ENCODE assay signal across 1 cellular context in the genomic region with DNA sequence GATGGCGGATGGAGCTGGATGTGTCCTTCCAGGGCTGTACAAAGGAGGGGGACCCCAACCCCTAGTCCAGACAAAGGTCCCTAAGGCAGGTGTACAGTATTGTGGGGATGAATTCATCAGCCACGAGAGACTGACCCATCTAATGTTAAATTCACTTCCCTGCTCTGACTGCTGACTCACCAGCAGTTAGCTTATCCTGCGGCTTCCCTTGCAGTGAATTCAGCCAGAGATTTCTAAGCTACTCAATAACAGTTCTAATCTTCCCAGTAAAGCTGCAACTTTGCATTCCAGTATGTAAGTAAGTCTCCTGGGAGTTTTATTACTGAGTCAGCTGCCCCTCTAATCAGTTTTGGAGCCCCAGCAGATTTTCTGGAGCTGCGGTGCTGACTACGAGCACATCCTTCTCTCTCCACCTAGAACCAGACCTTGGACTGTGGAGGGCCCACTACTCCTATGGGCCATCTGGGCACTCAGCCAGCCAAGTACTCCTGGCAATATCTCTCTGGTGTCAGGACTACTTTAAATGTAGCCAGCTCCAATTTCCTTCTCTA.
A peak's percentile ranks its signal among the peaks of the same experiment; 100 is the strongest.
TF ChIP-seq lines count a peak whose summit lies in the region.

No MANE protein-coding gene starts in this region.

TF ChIP-seq in HEK293, 187 proteins besides CTCF, POLR2A, EP300 and RAD21 (continued from another document and continues in another):
- TF ChIP-seq INSM2 (tag by site-specific recombination; IDR thresholded peaks at IDR 0.05) (peak; percentile 88), MEIS1 (CRISPR knock-in tag; IDR thresholded peaks at IDR 0.05; ENCODE audit: borderline replicate concordance) (no peak), ZNF830 (tag by site-specific recombination; IDR thresholded peaks at IDR 0.05; ENCODE audit: low read depth) (no peak), ZNF26 (tag by site-specific recombination; IDR thresholded peaks at IDR 0.05) (no peak), ZNF133 (tag by site-specific recombination; IDR thresholded peaks at IDR 0.05) (no peak), ZNF202 (tag by site-specific recombination; IDR thresholded peaks at IDR 0.05; ENCODE audit: borderline replicate concordance) (no peak), ZNF791 (tag by site-specific recombination; IDR thresholded peaks at IDR 0.05) (no peak), RBAK (tag by site-specific recombination; IDR thresholded peaks at IDR 0.05) (no peak), ZNF423 (tag by site-specific recombination; IDR thresholded peaks at IDR 0.05) (no peak), ZNF670 (tag by site-specific recombination; IDR thresholded peaks at IDR 0.05; ENCODE audit: low read depth) (no peak), ZNF510 (tag by site-specific recombination; IDR thresholded peaks at IDR 0.05; ENCODE audit: insufficient replicate concordance) (no peak), ZNF777 (tag by site-specific recombination; IDR thresholded peaks at IDR 0.05; ENCODE audit: borderline replicate concordance) (no peak), KLF17 (tag by site-specific recombination; IDR thresholded peaks at IDR 0.05) (0 out of 2 replicates have a peak, but pooled peaks have one; percentile 18), ZNF366 (tag by site-specific recombination; conservative IDR thresholded peaks at IDR 0.05) (peak; percentile 75), ZNF555 (tag by site-specific recombination; conservative IDR thresholded peaks at IDR 0.05) (no peak), ZFHX2 (tag by site-specific recombination; conservative IDR thresholded peaks at IDR 0.05) (no peak), ZNF24 (tag by site-specific recombination; IDR thresholded peaks at IDR 0.05) (peak; percentile 59; the same call in 1 of the 2 replicates), ZNF600 (tag by site-specific recombination; IDR thresholded peaks at IDR 0.05) (peak; percentile 96), ZNF155 (tag by site-specific recombination; IDR thresholded peaks at IDR 0.05) (no peak), ZIC2 (tag by site-specific recombination; IDR thresholded peaks at IDR 0.05) (no peak), PATZ1 (tag by site-specific recombination; IDR thresholded peaks at IDR 0.05) (peak; percentile 71), ZNF521 (tag by site-specific recombination; IDR thresholded peaks at IDR 0.05) (no peak), YY1 (tag by site-specific recombination; IDR thresholded peaks at IDR 0.05) (no peak), ZNF248 (tag by site-specific recombination; IDR thresholded peaks at IDR 0.05) (no peak), ZFP41 (tag by site-specific recombination; IDR thresholded peaks at IDR 0.05; ENCODE audit: borderline replicate concordance) (no peak), ZNF157 (tag by site-specific recombination; IDR thresholded peaks at IDR 0.05) (no peak), ZBTB21 (tag by site-specific recombination; IDR thresholded peaks at IDR 0.05) (no peak), ZNF629 (tag by site-specific recombination; IDR thresholded peaks at IDR 0.05) (peak; percentile 68), MYNN (tag by site-specific recombination; IDR thresholded peaks at IDR 0.05; ENCODE audit: borderline replicate concordance) (no peak), ZNF221 (tag by site-specific recombination; IDR thresholded peaks at IDR 0.05; ENCODE audit: borderline replicate concordance) (no peak), GLI2 (tag by site-specific recombination; IDR thresholded peaks at IDR 0.05; ENCODE audit: borderline replicate concordance, low read depth) (no peak), ZFP69B (tag by site-specific recombination; IDR thresholded peaks at IDR 0.05) (peak; percentile 98), SP3 (tag by site-specific recombination; IDR thresholded peaks at IDR 0.05) (no peak), ZNF16 (tag by site-specific recombination; IDR thresholded peaks at IDR 0.05; ENCODE audit: low read depth) (no peak), ZBTB1 (tag by site-specific recombination; IDR thresholded peaks at IDR 0.05) (no peak), ZNF623 (tag by site-specific recombination; IDR thresholded peaks at IDR 0.05) (no peak), ZNF302 (tag by site-specific recombination; IDR thresholded peaks at IDR 0.05; ENCODE audit: low read depth) (no peak), ZNF571 (tag by site-specific recombination; IDR thresholded peaks at IDR 0.05) (no peak), KLF16 (tag by site-specific recombination; IDR thresholded peaks at IDR 0.05) (no peak), ZBTB17 (tag by site-specific recombination; IDR thresholded peaks at IDR 0.05) (peak; percentile 77)
- TF ChIP-seq, protein P1, sequence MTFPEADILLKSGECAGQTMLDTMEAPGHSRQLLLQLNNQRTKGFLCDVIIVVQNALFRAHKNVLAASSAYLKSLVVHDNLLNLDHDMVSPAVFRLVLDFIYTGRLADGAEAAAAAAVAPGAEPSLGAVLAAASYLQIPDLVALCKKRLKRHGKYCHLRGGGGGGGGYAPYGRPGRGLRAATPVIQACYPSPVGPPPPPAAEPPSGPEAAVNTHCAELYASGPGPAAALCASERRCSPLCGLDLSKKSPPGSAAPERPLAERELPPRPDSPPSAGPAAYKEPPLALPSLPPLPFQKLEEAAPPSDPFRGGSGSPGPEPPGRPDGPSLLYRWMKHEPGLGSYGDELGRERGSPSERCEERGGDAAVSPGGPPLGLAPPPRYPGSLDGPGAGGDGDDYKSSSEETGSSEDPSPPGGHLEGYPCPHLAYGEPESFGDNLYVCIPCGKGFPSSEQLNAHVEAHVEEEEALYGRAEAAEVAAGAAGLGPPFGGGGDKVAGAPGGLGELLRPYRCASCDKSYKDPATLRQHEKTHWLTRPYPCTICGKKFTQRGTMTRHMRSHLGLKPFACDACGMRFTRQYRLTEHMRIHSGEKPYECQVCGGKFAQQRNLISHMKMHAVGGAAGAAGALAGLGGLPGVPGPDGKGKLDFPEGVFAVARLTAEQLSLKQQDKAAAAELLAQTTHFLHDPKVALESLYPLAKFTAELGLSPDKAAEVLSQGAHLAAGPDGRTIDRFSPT (tag by site-specific recombination; IDR thresholded peaks at IDR 0.05): no peak
- TF ChIP-seq, protein P2, sequence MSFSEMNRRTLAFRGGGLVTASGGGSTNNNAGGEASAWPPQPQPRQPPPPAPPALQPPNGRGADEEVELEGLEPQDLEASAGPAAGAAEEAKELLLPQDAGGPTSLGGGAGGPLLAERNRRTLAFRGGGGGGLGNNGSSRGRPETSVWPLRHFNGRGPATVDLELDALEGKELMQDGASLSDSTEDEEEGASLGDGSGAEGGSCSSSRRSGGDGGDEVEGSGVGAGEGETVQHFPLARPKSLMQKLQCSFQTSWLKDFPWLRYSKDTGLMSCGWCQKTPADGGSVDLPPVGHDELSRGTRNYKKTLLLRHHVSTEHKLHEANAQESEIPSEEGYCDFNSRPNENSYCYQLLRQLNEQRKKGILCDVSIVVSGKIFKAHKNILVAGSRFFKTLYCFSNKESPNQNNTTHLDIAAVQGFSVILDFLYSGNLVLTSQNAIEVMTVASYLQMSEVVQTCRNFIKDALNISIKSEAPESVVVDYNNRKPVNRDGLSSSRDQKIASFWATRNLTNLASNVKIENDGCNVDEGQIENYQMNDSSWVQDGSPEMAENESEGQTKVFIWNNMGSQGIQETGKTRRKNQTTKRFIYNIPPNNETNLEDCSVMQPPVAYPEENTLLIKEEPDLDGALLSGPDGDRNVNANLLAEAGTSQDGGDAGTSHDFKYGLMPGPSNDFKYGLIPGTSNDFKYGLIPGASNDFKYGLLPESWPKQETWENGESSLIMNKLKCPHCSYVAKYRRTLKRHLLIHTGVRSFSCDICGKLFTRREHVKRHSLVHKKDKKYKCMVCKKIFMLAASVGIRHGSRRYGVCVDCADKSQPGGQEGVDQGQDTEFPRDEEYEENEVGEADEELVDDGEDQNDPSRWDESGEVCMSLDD (tag by site-specific recombination; IDR thresholded peaks at IDR 0.05): no peak
- TF ChIP-seq, protein P3, sequence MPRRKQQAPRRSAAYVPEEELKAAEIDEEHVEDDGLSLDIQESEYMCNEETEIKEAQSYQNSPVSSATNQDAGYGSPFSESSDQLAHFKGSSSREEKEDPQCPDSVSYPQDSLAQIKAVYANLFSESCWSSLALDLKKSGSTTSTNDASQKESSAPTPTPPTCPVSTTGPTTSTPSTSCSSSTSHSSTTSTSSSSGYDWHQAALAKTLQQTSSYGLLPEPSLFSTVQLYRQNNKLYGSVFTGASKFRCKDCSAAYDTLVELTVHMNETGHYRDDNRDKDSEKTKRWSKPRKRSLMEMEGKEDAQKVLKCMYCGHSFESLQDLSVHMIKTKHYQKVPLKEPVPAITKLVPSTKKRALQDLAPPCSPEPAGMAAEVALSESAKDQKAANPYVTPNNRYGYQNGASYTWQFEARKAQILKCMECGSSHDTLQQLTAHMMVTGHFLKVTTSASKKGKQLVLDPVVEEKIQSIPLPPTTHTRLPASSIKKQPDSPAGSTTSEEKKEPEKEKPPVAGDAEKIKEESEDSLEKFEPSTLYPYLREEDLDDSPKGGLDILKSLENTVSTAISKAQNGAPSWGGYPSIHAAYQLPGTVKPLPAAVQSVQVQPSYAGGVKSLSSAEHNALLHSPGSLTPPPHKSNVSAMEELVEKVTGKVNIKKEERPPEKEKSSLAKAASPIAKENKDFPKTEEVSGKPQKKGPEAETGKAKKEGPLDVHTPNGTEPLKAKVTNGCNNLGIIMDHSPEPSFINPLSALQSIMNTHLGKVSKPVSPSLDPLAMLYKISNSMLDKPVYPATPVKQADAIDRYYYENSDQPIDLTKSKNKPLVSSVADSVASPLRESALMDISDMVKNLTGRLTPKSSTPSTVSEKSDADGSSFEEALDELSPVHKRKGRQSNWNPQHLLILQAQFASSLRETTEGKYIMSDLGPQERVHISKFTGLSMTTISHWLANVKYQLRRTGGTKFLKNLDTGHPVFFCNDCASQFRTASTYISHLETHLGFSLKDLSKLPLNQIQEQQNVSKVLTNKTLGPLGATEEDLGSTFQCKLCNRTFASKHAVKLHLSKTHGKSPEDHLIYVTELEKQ (tag by site-specific recombination; IDR thresholded peaks at IDR 0.05; ENCODE audit: borderline replicate concordance): no peak
- TF ChIP-seq, protein P4, sequence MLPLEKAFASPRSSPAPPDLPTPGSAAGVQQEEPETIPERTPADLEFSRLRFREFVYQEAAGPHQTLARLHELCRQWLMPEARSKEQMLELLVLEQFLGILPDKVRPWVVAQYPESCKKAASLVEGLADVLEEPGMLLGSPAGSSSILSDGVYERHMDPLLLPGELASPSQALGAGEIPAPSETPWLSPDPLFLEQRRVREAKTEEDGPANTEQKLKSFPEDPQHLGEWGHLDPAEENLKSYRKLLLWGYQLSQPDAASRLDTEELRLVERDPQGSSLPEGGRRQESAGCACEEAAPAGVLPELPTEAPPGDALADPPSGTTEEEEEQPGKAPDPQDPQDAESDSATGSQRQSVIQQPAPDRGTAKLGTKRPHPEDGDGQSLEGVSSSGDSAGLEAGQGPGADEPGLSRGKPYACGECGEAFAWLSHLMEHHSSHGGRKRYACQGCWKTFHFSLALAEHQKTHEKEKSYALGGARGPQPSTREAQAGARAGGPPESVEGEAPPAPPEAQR (tag by site-specific recombination; IDR thresholded peaks at IDR 0.05): no peak
- TF ChIP-seq, protein P5, sequence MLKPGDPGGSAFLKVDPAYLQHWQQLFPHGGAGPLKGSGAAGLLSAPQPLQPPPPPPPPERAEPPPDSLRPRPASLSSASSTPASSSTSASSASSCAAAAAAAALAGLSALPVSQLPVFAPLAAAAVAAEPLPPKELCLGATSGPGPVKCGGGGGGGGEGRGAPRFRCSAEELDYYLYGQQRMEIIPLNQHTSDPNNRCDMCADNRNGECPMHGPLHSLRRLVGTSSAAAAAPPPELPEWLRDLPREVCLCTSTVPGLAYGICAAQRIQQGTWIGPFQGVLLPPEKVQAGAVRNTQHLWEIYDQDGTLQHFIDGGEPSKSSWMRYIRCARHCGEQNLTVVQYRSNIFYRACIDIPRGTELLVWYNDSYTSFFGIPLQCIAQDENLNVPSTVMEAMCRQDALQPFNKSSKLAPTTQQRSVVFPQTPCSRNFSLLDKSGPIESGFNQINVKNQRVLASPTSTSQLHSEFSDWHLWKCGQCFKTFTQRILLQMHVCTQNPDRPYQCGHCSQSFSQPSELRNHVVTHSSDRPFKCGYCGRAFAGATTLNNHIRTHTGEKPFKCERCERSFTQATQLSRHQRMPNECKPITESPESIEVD (tag by site-specific recombination; IDR thresholded peaks at IDR 0.05): no peak
